ENCODE assay signal across 16 cellular contexts in genomic region chrX:150212672-150213480, GRCh38.
DNase-seq lines count a peak whose midpoint lies in the region; ATAC-seq and TF ChIP-seq lines count a peak whose summit lies in the region.
"Had no signal": no experiment of that assay in that cellular context is flagged by ENCODE, and none has a peak within 500 bp of the region (broad histone marks: within the 10 kb centered on the region; RNA-seq: fewer than 3 reads in every experiment).

No MANE protein-coding gene starts in this region.

- no peaks in the 10 kb centered on the region for H3K9me3 Mint-ChIP-seq in activated CD4-positive, alpha-beta memory T cell treated with anti-CD3 and anti-CD28 coated beads, Interleukin-2, amount 10 ng/mL, durations not matched to agents 7 days and 5 days
- H3K9me3 Mint-ChIP-seq: memory B cell, type B pancreatic cell had no signal

- no peaks in the 10 kb centered on the region for H3K36me3 Mint-ChIP-seq in T-helper 17 cell (ENCODE audit: low read depth)
- no peaks in the 10 kb centered on the region for H3K36me3 Mint-ChIP-seq in activated CD4-positive, alpha-beta memory T cell treated with anti-CD3 and anti-CD28 coated beads, Interleukin-2, amount 10 ng/mL, durations not matched to agents 7 days and 5 days (ENCODE audit: low read depth)
- H3K36me3 Mint-ChIP-seq: memory B cell, type B pancreatic cell had no signal

- CTCF ChIA-PET in activated CD4-positive, alpha-beta memory T cell treated with anti-CD3 and anti-CD28 coated beads, Interleukin-2, amount 10 ng/mL, durations not matched to agents 7 days and 5 days (lab: Charles Lee) = no interaction called here

- H3K4me3 Mint-ChIP-seq in T-helper 17 cell = no peak overlapping the region
- no peak overlapping the region for H3K4me3 Mint-ChIP-seq in activated CD4-positive, alpha-beta memory T cell treated with anti-CD3 and anti-CD28 coated beads, Interleukin-2, amount 10 ng/mL, durations not matched to agents 7 days and 5 days
- H3K4me3 Mint-ChIP-seq: memory B cell, type B pancreatic cell had no signal

- POLR2A ChIA-PET in activated CD4-positive, alpha-beta memory T cell treated with anti-CD3 and anti-CD28 coated beads, Interleukin-2, amount 10 ng/mL, durations not matched to agents 7 days and 5 days (lab: Charles Lee) = no interaction called here

- H3K4me3 ChIP-seq in LNCaP clone FGC (ENCODE audit: low read depth, low read length) = no peak overlapping the region

- H3K4me1 Mint-ChIP-seq in T-helper 17 cell = no peaks in the 10 kb centered on the region
- no peaks in the 10 kb centered on the region for H3K4me1 Mint-ChIP-seq in activated CD4-positive, alpha-beta memory T cell treated with anti-CD3 and anti-CD28 coated beads, Interleukin-2, amount 10 ng/mL, durations not matched to agents 7 days and 5 days
- H3K4me1 Mint-ChIP-seq: memory B cell had no signal

- peak; percentile 46 for DNase-seq in AG08396 (ENCODE audit: low spot score)
- DNase-seq in LNCaP clone FGC (ENCODE audit: low read depth) = no peak
- peak; percentile 60 for DNase-seq in fibroblast of peridontal ligament (ENCODE audit: extremely low read depth)
- peak; percentile 88 for DNase-seq in myocyte (ENCODE audit: low read depth)
- DNase-seq in NCI-H446 (lab: John Stamatoyannopoulos, UW) = no peak
- DNase-seq in stimulated activated CD4-positive, alpha-beta T cell treated with anti-CD3 and anti-CD28 coated beads, Interleukin-2, amount 100 ng/mL, for 48 hours = no peak
- DNase-seq in T-helper 17 cell = no peak
- no peak for DNase-seq in activated CD4-positive, alpha-beta memory T cell treated with anti-CD3 and anti-CD28 coated beads, Interleukin-2, amount 10 ng/mL, durations not matched to agents 7 days and 5 days
- DNase-seq: activated gamma-delta T cell, AML-193, caudate nucleus, Kasumi-1, NCI-H187, SIG-M5 had no signal

- no peak overlapping the region for H3K27ac Mint-ChIP-seq in T-helper 17 cell
- no peak overlapping the region for H3K27ac Mint-ChIP-seq in activated CD4-positive, alpha-beta memory T cell treated with anti-CD3 and anti-CD28 coated beads, Interleukin-2, amount 10 ng/mL, durations not matched to agents 7 days and 5 days
- H3K27ac Mint-ChIP-seq: memory B cell, type B pancreatic cell had no signal

- peak; percentile 8; the same call in 1 of the 2 replicates for TF ChIP-seq CTCF in LNCaP clone FGC (IDR thresholded peaks at IDR 0.05; ENCODE audit: control insufficient read depth, extremely low read depth, insufficient read depth)

- H3K9me3 ChIP-seq in T-helper 17 cell (ENCODE audit: control insufficient read depth, low read length, poor library complexity, severe bottlenecking) = no peaks in the 10 kb centered on the region

- ATAC-seq in T-helper 17 cell = no peak

- no peaks in the 10 kb centered on the region for H3K27me3 Mint-ChIP-seq in T-helper 17 cell
- peaks cover 8% of the 10 kb centered on the region for H3K27me3 Mint-ChIP-seq in activated CD4-positive, alpha-beta memory T cell treated with anti-CD3 and anti-CD28 coated beads, Interleukin-2, amount 10 ng/mL, durations not matched to agents 7 days and 5 days
- H3K27me3 Mint-ChIP-seq: type B pancreatic cell had no signal

Comparison
In these comparisons a context has a peak if more than half of its experiments do, and no peak if none do; other contexts are left out.
1. DNase-seq: peak in AG08396 (single experiment), fibroblast of peridontal ligament (single experiment) and myocyte (single experiment); none in LNCaP clone FGC (single experiment), NCI-H446 (0 of 2), stimulated activated CD4-positive, alpha-beta T cell treated with anti-CD3 and anti-CD28 coated beads, Interleukin-2, amount 100 ng/mL, for 48 hours (0 of 2), T-helper 17 cell (0 of 3) and activated CD4-positive, alpha-beta memory T cell treated with anti-CD3 and anti-CD28 coated beads, Interleukin-2, amount 10 ng/mL, durations not matched to agents 7 days and 5 days (single experiment).